In the genomic region with DNA sequence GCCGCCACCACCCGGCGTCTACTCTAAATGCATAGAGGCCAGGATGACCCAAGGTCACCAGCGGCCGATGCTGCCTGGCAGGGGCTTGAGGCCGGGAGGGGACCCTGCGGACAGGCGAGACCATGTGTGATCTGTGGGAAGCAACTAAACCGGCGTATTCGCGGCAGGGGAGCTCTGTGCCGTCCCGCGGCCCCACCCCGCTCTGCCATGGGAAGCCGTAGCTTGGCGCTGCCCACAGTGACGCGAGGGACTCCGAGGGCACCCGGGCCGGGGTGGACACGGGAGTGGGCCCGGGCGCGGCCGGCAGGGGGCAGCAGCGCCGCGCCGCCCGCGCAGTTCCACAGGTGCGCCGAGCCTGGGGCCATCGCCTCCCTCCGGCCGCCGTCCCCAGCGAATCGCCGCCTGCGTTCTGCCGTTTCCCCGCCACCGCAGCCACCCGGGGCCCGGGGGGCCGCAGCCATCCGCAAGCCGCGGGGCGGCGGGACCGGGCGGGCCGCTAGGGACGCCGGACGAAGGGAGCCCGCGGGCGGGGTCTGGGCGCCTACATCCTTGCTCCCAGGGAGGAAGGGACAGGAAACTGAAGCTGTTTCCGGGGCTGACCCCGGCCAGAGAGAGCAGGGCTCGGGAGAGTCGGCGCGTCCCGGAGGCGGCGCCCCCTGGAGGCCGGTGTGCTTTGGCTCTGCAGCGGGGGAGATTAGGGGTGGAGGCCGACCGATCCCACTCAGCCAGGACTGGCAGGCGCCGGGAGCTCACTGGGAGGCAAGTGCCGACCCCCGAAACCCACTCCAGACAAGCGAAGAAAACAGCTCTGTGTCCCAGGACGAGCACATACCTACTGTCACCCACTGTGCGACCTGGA, we compare ENCODE assay signal across 1 cellular context.
TF ChIP-seq lines count a peak whose summit lies in the region.

No MANE protein-coding gene starts in this region.

TF ChIP-seq in K562, 482 proteins besides CTCF, POLR2A, EP300 and RAD21 (continued from another document and continues in another):
- TF ChIP-seq, protein P1, sequence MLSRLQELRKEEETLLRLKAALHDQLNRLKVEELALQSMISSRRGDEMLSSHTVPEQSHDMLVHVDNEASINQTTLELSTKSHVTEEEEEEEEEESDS (CRISPR knock-in tag; IDR thresholded peaks at IDR 0.05), result no peak
- no peak for TF ChIP-seq SMARCB1 (IDR thresholded peaks at IDR 0.05; ENCODE audit: insufficient read length, low read depth)
- TF ChIP-seq THAP12 (CRISPR knock-in tag; IDR thresholded peaks at IDR 0.05), result no peak
- no peak for TF ChIP-seq JUN (IDR thresholded peaks at IDR 0.05; ENCODE audit: borderline replicate concordance, low read depth, low read length)
- no peak for TF ChIP-seq JUN (CRISPR knock-in tag; IDR thresholded peaks at IDR 0.05; ENCODE audit: borderline replicate concordance)
- peak; percentile 33 for TF ChIP-seq CHD4 (IDR thresholded peaks at IDR 0.05; ENCODE audit: insufficient read depth, insufficient replicate concordance, low read depth, low read length, poor library complexity, severe bottlenecking)
- no peak for TF ChIP-seq ZNF197 (CRISPR knock-in tag; IDR thresholded peaks at IDR 0.05; ENCODE audit: low read depth)
- TF ChIP-seq ZNF444 (CRISPR knock-in tag; IDR thresholded peaks at IDR 0.05), result no peak
- TF ChIP-seq EGR1 (conservative IDR thresholded peaks at IDR 0.05), result peak; percentile 25; the same call in 1 of the 2 replicates
- no peak for TF ChIP-seq ZNF224 (CRISPR knock-in tag; IDR thresholded peaks at IDR 0.05)
- TF ChIP-seq RB1 (IDR thresholded peaks at IDR 0.05; ENCODE audit: low read depth), result peak; percentile 94
- TF ChIP-seq ATF7 (IDR thresholded peaks at IDR 0.05), result peak; percentile 84; the same call in 1 of the 2 replicates
- no peak for TF ChIP-seq MIER1 (IDR thresholded peaks at IDR 0.05; ENCODE audit: low read depth)
- peak in 2 of 3 experiments; percentile 11 to 37 for TF ChIP-seq YY1 (IDR thresholded peaks at IDR 0.05; ENCODE audit: borderline replicate concordance in 1 of 3, control insufficient read depth in 1 of 3, extremely low read depth in 1 of 3, insufficient read depth in 3 of 3, insufficient read length in 1 of 3, insufficient replicate concordance in 2 of 3, low read depth in 1 of 3, low read length in 2 of 3)
- TF ChIP-seq PHTF2 (CRISPR knock-in tag; IDR thresholded peaks at IDR 0.05), result no peak
- TF ChIP-seq, protein P2, sequence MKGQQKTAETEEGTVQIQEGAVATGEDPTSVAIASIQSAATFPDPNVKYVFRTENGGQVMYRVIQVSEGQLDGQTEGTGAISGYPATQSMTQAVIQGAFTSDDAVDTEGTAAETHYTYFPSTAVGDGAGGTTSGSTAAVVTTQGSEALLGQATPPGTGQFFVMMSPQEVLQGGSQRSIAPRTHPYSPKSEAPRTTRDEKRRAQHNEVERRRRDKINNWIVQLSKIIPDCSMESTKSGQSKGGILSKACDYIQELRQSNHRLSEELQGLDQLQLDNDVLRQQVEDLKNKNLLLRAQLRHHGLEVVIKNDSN (CRISPR knock-in tag; IDR thresholded peaks at IDR 0.05), result no peak
- TF ChIP-seq, protein P3, sequence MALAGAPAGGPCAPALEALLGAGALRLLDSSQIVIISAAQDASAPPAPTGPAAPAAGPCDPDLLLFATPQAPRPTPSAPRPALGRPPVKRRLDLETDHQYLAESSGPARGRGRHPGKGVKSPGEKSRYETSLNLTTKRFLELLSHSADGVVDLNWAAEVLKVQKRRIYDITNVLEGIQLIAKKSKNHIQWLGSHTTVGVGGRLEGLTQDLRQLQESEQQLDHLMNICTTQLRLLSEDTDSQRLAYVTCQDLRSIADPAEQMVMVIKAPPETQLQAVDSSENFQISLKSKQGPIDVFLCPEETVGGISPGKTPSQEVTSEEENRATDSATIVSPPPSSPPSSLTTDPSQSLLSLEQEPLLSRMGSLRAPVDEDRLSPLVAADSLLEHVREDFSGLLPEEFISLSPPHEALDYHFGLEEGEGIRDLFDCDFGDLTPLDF (CRISPR knock-in tag; IDR thresholded peaks at IDR 0.05), result peak; percentile 53; the same call in 1 of the 2 replicates
- TF ChIP-seq CHD7 (IDR thresholded peaks at IDR 0.05; ENCODE audit: low read depth, low read length), result no peak
- TF ChIP-seq RCOR1 (IDR thresholded peaks at IDR 0.05; ENCODE audit: borderline replicate concordance in 1 of 2, low read depth in 2 of 2, low read length in 2 of 2), result peak in 1 of 2 experiments; percentile 43; a peak in 2 of 4 replicates
- no peak for TF ChIP-seq PRPF4 (IDR thresholded peaks at IDR 0.05; ENCODE audit: insufficient read depth, low read depth, low read length, poor library complexity, severe bottlenecking)
- peak; percentile 1 to 79; a peak in 2 of 4 replicates for TF ChIP-seq TRIM24 (IDR thresholded peaks at IDR 0.05)
- peak; percentile 67 for TF ChIP-seq EP400 (IDR thresholded peaks at IDR 0.05)
- TF ChIP-seq MXI1 (IDR thresholded peaks at IDR 0.05; ENCODE audit: low read depth, low read length), result no peak
- TF ChIP-seq AFF4 (CRISPR knock-in tag; IDR thresholded peaks at IDR 0.05), result no peak
- TF ChIP-seq ZNF644 (tag; IDR thresholded peaks at IDR 0.05; ENCODE audit: low read depth), result no peak
- TF ChIP-seq THRAP3 (IDR thresholded peaks at IDR 0.05; ENCODE audit: borderline replicate concordance), result no peak
- no peak; the same call in 1 of the 2 replicates for TF ChIP-seq ZEB2 (IDR thresholded peaks at IDR 0.05)
- no peak for TF ChIP-seq ZNF143 (CRISPR knock-in tag; IDR thresholded peaks at IDR 0.05)
- no peak for TF ChIP-seq SRSF1 (IDR thresholded peaks at IDR 0.05; ENCODE audit: low read depth, low read length)
- TF ChIP-seq ZKSCAN1 (IDR thresholded peaks at IDR 0.05; ENCODE audit: low read depth, low read length), result 0 out of 2 replicates have a peak, but pooled peaks have one; percentile 9
- no peak for TF ChIP-seq ETV5 (CRISPR knock-in tag; IDR thresholded peaks at IDR 0.05; ENCODE audit: low read depth)
- peak; percentile 96 for TF ChIP-seq ZNF316 (IDR thresholded peaks at IDR 0.05)
- TF ChIP-seq HSF4 (CRISPR knock-in tag; IDR thresholded peaks at IDR 0.05; ENCODE audit: borderline replicate concordance), result no peak
- TF ChIP-seq TOE1 (IDR thresholded peaks at IDR 0.05; ENCODE audit: borderline replicate concordance), result no peak
- no peak for TF ChIP-seq TOE1 (CRISPR knock-in tag; IDR thresholded peaks at IDR 0.05; ENCODE audit: borderline replicate concordance, low read depth)
- no peak for TF ChIP-seq ZBED1 (IDR thresholded peaks at IDR 0.05)
- TF ChIP-seq EWSR1 (IDR thresholded peaks at IDR 0.05; ENCODE audit: borderline replicate concordance, low read depth, partially characterized antibody), result no peak
- TF ChIP-seq CTBP1 (IDR thresholded peaks at IDR 0.05; ENCODE audit: borderline replicate concordance), result peak; percentile 98
- no peak for TF ChIP-seq RNF2 (IDR thresholded peaks at IDR 0.05)
- no peak for TF ChIP-seq KDM2B (CRISPR knock-in tag; IDR thresholded peaks at IDR 0.05)
- TF ChIP-seq CBFB (CRISPR knock-in tag; IDR thresholded peaks at IDR 0.05), result no peak
- TF ChIP-seq DIDO1 (tag; IDR thresholded peaks at IDR 0.05; ENCODE audit: low read depth), result 0 out of 2 replicates have a peak, but pooled peaks have one; percentile 42
